14 cellular contexts compared by ENCODE assay signal in genomic region chr17:77312786-77313599, GRCh38.
DNase-seq lines count a peak whose midpoint lies in the region; ATAC-seq, FAIRE-seq and TF ChIP-seq lines count a peak whose summit lies in the region.
"Had no signal": no experiment of that assay in that cellular context is flagged by ENCODE, and none has a peak within 500 bp of the region (broad histone marks: within the 10 kb centered on the region; RNA-seq: fewer than 3 reads in every experiment).

No MANE protein-coding gene starts in this region.

- H3K9me3 ChIP-seq in body of pancreas (no peaks in the 10 kb centered on the region), kidney (ENCODE audit: control insufficient read depth in 1 of 2, low read length in 2 of 2) (no peaks in the 10 kb centered on the region), smooth muscle cell (replicated peaks; ENCODE audit: low read depth) (no peaks in the 10 kb centered on the region), BE2C (no peaks in the 10 kb centered on the region)

- no peak for TF ChIP-seq POLR2A in body of pancreas (IDR thresholded peaks at IDR 0.05)

- 71 to 75% methylated on average over 17 to 23 of the region's 23 CpGs for WGBS in body of pancreas, 2 donors
- WGBS in smooth muscle cell (ENCODE audit: low lambda C conversion rate), result 63% methylated on average over 23 of the region's 23 CpGs

- intact Hi-C loops in body of pancreas (cut with DNase I) (no loop called here), kidney (cut with DNase I) (no loop called here)

- no peaks in the 10 kb centered on the region for H3K36me3 ChIP-seq in body of pancreas (replicated peaks in 1 of 2; ENCODE audit: insufficient read depth in 1 of 2, low read depth in 2 of 2)
- no peaks in the 10 kb centered on the region for H3K36me3 ChIP-seq in kidney (ENCODE audit: control insufficient read depth in 1 of 2, insufficient read depth in 2 of 2, low read length in 2 of 2)
- no peaks in the 10 kb centered on the region for H3K36me3 ChIP-seq in smooth muscle cell (ENCODE audit: low read depth)
- no peaks in the 10 kb centered on the region; the same call in 1 of the 2 replicates for H3K36me3 ChIP-seq in BE2C

- H3K27ac ChIP-seq in body of pancreas (peak overlapping the region in 1 of 4 donors; percentile 39), kidney (ENCODE audit: low read depth in 2 of 2, low read length in 2 of 2) (peak overlapping the region; percentile 49 to 53), smooth muscle cell (ENCODE audit: low read depth) (peak overlapping the region; percentile 66)
- H3K27ac ChIP-seq: parathyroid adenoma had no signal

- H3K4me2 ChIP-seq in smooth muscle cell, result peak overlapping the region; percentile 61

- H3K4me1 ChIP-seq in body of pancreas (peaks cover 19% of the 10 kb centered on the region), kidney (ENCODE audit: control insufficient read depth in 1 of 2, insufficient read depth in 1 of 2, low read depth in 1 of 2, low read length in 2 of 2) (peaks cover 19 to 23% of the 10 kb centered on the region in 2 donors), smooth muscle cell (ENCODE audit: low read depth) (peaks cover 22% of the 10 kb centered on the region), BE2C (no peaks in the 10 kb centered on the region; the same call in 1 of the 2 replicates)

- no peak overlapping the region for H2AFZ ChIP-seq in smooth muscle cell (ENCODE audit: low read depth)
- H2AFZ ChIP-seq: parathyroid adenoma had no signal

- H3K4me3 ChIP-seq in body of pancreas, result no peak overlapping the region
- H3K4me3 ChIP-seq in kidney (ENCODE audit: low read length in 2 of 2), result no peak overlapping the region
- no peak overlapping the region for H3K4me3 ChIP-seq in smooth muscle cell
- H3K4me3 ChIP-seq in BE2C (ENCODE audit: low read depth, low read length), result no peak overlapping the region

- no peak for FAIRE-seq in kidney (lab: Jason Lieb, UNC)
- FAIRE-seq: RCC 7860 had no signal

- DNase-seq in ELF-1 (ENCODE audit: low read depth, low spot score) (peak; percentile 87), body of pancreas (peak in 3 of 4 donors; percentile 40 to 47 (median 43)), kidney (peak; percentile 94), smooth muscle cell (lab: John Stamatoyannopoulos, UW; ENCODE audit: unreplicated experiment) (no peak), BE2C (no peak)
- DNase-seq in central memory CD4-positive, alpha-beta T cell, result no peak
- DNase-seq: activated CD4-positive, alpha-beta T cell treated with anti-CD3 and anti-CD28 coated beads for 48 hours; DND-41; MM.1S had no signal

- H3F3A ChIP-seq in smooth muscle cell (ENCODE audit: low read depth), result peaks cover 7% of the 10 kb centered on the region

- H3K9ac ChIP-seq in kidney (ENCODE audit: low read length in 2 of 2) (no peak overlapping the region), smooth muscle cell (ENCODE audit: low read depth) (no peak overlapping the region)
- H3K9ac ChIP-seq: parathyroid adenoma had no signal

- no peaks in the 10 kb centered on the region for H3K27me3 ChIP-seq in body of pancreas
- no peaks in the 10 kb centered on the region for H3K27me3 ChIP-seq in smooth muscle cell (ENCODE audit: low read depth)
- no peaks in the 10 kb centered on the region for H3K27me3 ChIP-seq in BE2C

- H3K79me2 ChIP-seq in smooth muscle cell (ENCODE audit: low read depth), result peaks cover 3% of the 10 kb centered on the region

- no peak for TF ChIP-seq CTCF in body of pancreas (IDR thresholded peaks at IDR 0.05)
- no peak for TF ChIP-seq CTCF in kidney (IDR thresholded peaks at IDR 0.05; ENCODE audit: borderline replicate concordance, extremely low read depth, insufficient read depth)
- TF ChIP-seq CTCF in smooth muscle cell (IDR thresholded peaks at IDR 0.05; ENCODE audit: borderline replicate concordance, insufficient read depth, poor library complexity, severe bottlenecking), result no peak
- no peak for TF ChIP-seq CTCF in BE2C (IDR thresholded peaks at IDR 0.05; ENCODE audit: low read depth, low read length)

- ATAC-seq in body of pancreas (peak; percentile 56), GM21529 (IDR thresholded peaks at IDR 0.05; ENCODE audit: unreplicated experiment) (no peak), HG03442 (IDR thresholded peaks at IDR 0.05; ENCODE audit: unreplicated experiment) (no peak)
- ATAC-seq: stimulated activated memory B cell treated with anti-CD40 and anti-IgM and Interleukin-4, amounts not matched to agents 10 μg/mL and 1 μg/mL and 100 μg/mL, for 72 hours had no signal

- no peaks in the 10 kb centered on the region for H4K20me1 ChIP-seq in smooth muscle cell (ENCODE audit: low read depth)

Comparison
In these comparisons a context has a peak if more than half of its experiments do, and no peak if none do; other contexts are left out.
1. DNase-seq: peak in ELF-1 (single experiment), body of pancreas (3 of 4) and kidney (single experiment); none in smooth muscle cell (single experiment), central memory CD4-positive, alpha-beta T cell (single experiment) and BE2C (single experiment).